ENCODE assay signal across 8 cellular contexts in the genomic region with DNA sequence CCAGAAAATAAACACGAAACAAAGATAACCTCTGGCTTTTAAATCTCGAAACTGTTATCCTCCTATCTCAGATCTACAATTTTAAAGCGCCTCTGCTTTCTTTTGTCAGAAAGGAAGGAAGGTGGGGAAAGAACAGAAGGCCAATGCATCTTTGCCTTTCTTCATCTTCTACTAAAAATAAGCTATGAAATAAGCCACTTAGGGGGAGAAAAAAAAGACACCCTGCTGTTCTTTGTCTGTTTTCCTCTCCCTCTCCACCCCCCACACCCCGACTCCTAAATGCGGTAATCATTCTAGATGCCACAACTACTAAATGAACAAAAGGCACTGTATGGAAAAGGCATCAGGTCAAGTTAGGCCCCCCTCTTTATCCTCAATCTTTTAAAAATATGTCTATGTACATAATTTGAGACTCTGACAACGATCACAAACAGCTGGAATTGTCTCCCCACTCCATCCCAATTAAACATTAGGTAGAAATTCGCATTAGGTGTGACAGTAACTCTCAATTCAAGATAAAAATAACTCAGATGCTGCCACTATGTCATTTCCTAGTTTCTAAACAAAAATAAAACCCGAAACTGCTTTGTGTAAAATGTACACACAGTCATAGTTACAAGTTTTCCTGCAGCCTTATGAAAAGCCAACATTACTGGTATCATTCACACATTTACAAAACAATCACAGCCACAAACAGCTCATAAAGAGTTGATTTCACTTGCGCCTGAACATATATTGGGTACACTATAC. TPM values are rescaled to one million over a fixed set of nuclear protein-coding genes. Genes with fewer than 3 reads are reported as not detected.
DNase-seq lines count a peak whose midpoint lies in the region; ATAC-seq and TF ChIP-seq lines count a peak whose summit lies in the region.

No MANE protein-coding gene starts in this region.

- H3K27me3 ChIP-seq in adipocyte (replicated peaks; ENCODE audit: control insufficient read depth, insufficient read depth, low read length) (no peaks in the 10 kb centered on the region), upper lobe of right lung (no peaks in the 10 kb centered on the region)

- peak overlapping the region; percentile 99 for H3K9ac ChIP-seq in adipocyte (ENCODE audit: low read length)

- H3K9me3 ChIP-seq in adipocyte (ENCODE audit: control insufficient read depth, low read length) (no peaks in the 10 kb centered on the region), upper lobe of right lung (no peaks in the 10 kb centered on the region)

- intact Hi-C loops in upper lobe of right lung (cut with DNase I): no loop called here

- H3K36me3 ChIP-seq in adipocyte (ENCODE audit: control insufficient read depth, insufficient read depth, low read length, severe bottlenecking) (no peaks in the 10 kb centered on the region), upper lobe of right lung (no peaks in the 10 kb centered on the region)

- H3K4me1 ChIP-seq in adipocyte (ENCODE audit: control insufficient read depth, insufficient read depth, low read length) (peaks cover 27% of the 10 kb centered on the region), upper lobe of right lung (peaks cover 42% of the 10 kb centered on the region)

- DNase-seq in GM12864 (ENCODE audit: low read depth) (no peak), HFF-Myc (ENCODE audit: extremely low read depth, low read depth) (no peak), adipocyte (ENCODE audit: low read depth) (peak; percentile 48), kidney glomerular epithelial cell (lab: John Stamatoyannopoulos, UW) (peak; percentile 46), upper lobe of right lung (no peak), mucosa of gallbladder (ENCODE audit: low spot score) (no peak)
- no peak for DNase-seq in activated naive CD4-positive, alpha-beta T cell (lab: John Stamatoyannopoulos, UW)

- ATAC-seq in upper lobe of right lung (no peak), HG03045 (IDR thresholded peaks at IDR 0.05; ENCODE audit: unreplicated experiment) (no peak)

- no peak for TF ChIP-seq CTCF in GM12864 (IDR thresholded peaks at IDR 0.05; ENCODE audit: low read depth, low read length, missing control alignments)
- TF ChIP-seq CTCF in HFF-Myc (IDR thresholded peaks at IDR 0.05; ENCODE audit: low read depth, low read length, missing control alignments): no peak
- TF ChIP-seq CTCF in upper lobe of right lung (IDR thresholded peaks at IDR 0.05): no peak

- peak overlapping the region; percentile 91 for H3K27ac ChIP-seq in upper lobe of right lung

- H3K4me3 ChIP-seq in GM12864 (ENCODE audit: low read depth, low read length) (peak overlapping the region; percentile 64), HFF-Myc (replicated peaks; ENCODE audit: low read depth, low read length) (peak overlapping the region; percentile 80), adipocyte (ENCODE audit: low read length) (peak overlapping the region; percentile 98), upper lobe of right lung (peak overlapping the region; percentile 87)

RNA-seq across cellular contexts. Expression of a gene that starts 2.4 kb away (rescaled TPM):
- 69.1 TPM for total RNA-seq in upper lobe of right lung
- 79.9 TPM for total RNA-seq in mucosa of gallbladder

Comparison
In these comparisons a context has a peak if more than half of its experiments do, and no peak if none do; other contexts are left out.
1. DNase-seq: peak in adipocyte (single experiment) and kidney glomerular epithelial cell (single experiment); none in GM12864 (single experiment), HFF-Myc (single experiment), upper lobe of right lung (single experiment), activated naive CD4-positive, alpha-beta T cell (0 of 4) and mucosa of gallbladder (single experiment).
2. Peak in every context shown above with its lines, with median percentiles within 50 percentile points of each other: H3K4me3 ChIP-seq.